In genomic region chr9:134286513-134287245, GRCh38 we compare ENCODE assay signal across 14 cellular contexts. TPM values are rescaled to one million over a fixed set of nuclear protein-coding genes. Genes with fewer than 3 reads are reported as not detected.
DNase-seq lines count a peak whose midpoint lies in the region; ATAC-seq and TF ChIP-seq lines count a peak whose summit lies in the region.
"Had no signal": no experiment of that assay in that cellular context is flagged by ENCODE, and none has a peak within 500 bp of the region (broad histone marks: within the 10 kb centered on the region; RNA-seq: fewer than 3 reads in every experiment).

No MANE protein-coding gene starts in this region.

- no peaks in the 10 kb centered on the region for H3K36me3 Mint-ChIP-seq in osteocyte (ENCODE audit: unreplicated experiment)
- H3K36me3 Mint-ChIP-seq: immature natural killer cell had no signal

- no peak overlapping the region for H3K27ac Mint-ChIP-seq in osteocyte (ENCODE audit: unreplicated experiment)
- H3K27ac Mint-ChIP-seq: immature natural killer cell had no signal

- H3K4me3 Mint-ChIP-seq in osteocyte (ENCODE audit: unreplicated experiment): no peak overlapping the region
- H3K4me3 Mint-ChIP-seq: immature natural killer cell had no signal

- no peak for ATAC-seq in GM21528 (IDR thresholded peaks at IDR 0.05; ENCODE audit: low FRiP score, unreplicated experiment)

- TF ChIP-seq CTCF in osteocyte (IDR thresholded peaks at IDR 0.05): peak; percentile 18

- H3K9me3 Mint-ChIP-seq in osteocyte (ENCODE audit: unreplicated experiment): no peaks in the 10 kb centered on the region
- H3K9me3 Mint-ChIP-seq: immature natural killer cell had no signal

- no peaks in the 10 kb centered on the region for H3K27me3 Mint-ChIP-seq in osteocyte (ENCODE audit: unreplicated experiment)

- peaks cover 7% of the 10 kb centered on the region for H3K4me1 Mint-ChIP-seq in osteocyte (ENCODE audit: unreplicated experiment)
- H3K4me1 Mint-ChIP-seq: immature natural killer cell had no signal

- DNase-seq in DMS 273 (lab: John Stamatoyannopoulos, UW; ENCODE audit: unreplicated experiment) (peak; percentile 64), DMS 273 treated with DMSO at 0.1 percent for 48 hours (lab: John Stamatoyannopoulos, UW) (no peak), MV-4-11 (lab: John Stamatoyannopoulos, UW) (peak; percentile 39), dedifferentiated amniotic fluid mesenchymal stem cell (ENCODE audit: extremely low spot score) (peak; percentile 15), osteocyte (ENCODE audit: extremely low spot score, unreplicated experiment) (no peak), DMS114 treated with DMSO at 0.1 percent for 48 hours (lab: John Stamatoyannopoulos, UW; ENCODE audit: unreplicated experiment) (no peak), HK-2 (ENCODE audit: unreplicated experiment) (no peak)
- DNase-seq: activated CD4-positive, alpha-beta T cell treated with anti-CD3 and anti-CD28 coated beads, Interleukin-2, amount 50 U/mL, for 48 hours; immature natural killer cell; KG1; NCI-H146; nucleus accumbens; transverse colon had no signal

RNA-seq across cellular contexts. Expression of gene RXRA, which starts 39.6 kb away (rescaled TPM):
- 76.4 and 82.2 TPM in 2 replicates for total RNA-seq in osteocyte

Comparison
In these comparisons a context has a peak if more than half of its experiments do, and no peak if none do; other contexts are left out.
1. DNase-seq: peak in DMS 273 (single experiment), MV-4-11 (single experiment) and dedifferentiated amniotic fluid mesenchymal stem cell (single experiment); none in DMS 273 treated with DMSO at 0.1 percent for 48 hours (single experiment), osteocyte (single experiment), DMS114 treated with DMSO at 0.1 percent for 48 hours (single experiment) and HK-2 (single experiment).